ENCODE assay signal across 14 cellular contexts in the genomic region with DNA sequence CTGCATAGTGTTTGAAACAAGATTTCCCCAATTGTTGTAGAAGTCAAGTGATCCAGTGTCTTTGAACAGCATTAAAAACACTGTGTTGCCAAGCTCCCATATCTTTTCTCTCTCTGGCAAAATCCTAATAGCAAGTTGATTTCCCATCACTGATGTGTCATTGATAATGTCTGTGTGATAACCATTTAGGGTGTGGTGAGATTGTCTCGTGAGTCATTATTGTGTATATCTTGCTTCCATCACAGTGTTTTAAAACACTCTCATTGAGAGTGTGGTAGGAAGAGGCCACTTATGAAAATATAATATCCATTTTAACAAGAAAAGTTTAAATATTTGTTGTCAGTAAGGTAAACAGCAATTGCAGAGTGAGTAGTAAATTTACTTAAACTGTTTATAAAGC.
A peak's percentile ranks its signal among the peaks of the same experiment; 100 is the strongest.
DNase-seq lines count a peak whose midpoint lies in the region; ATAC-seq and TF ChIP-seq lines count a peak whose summit lies in the region.
"Had no signal": no experiment of that assay in that cellular context is flagged by ENCODE, and none has a peak within 500 bp of the region (broad histone marks: within the 10 kb centered on the region; RNA-seq: fewer than 3 reads in every experiment).

No MANE protein-coding gene starts in this region.

- WGBS in GM23248 (ENCODE audit: low coverage in 1 of 2, low lambda C conversion rate in 2 of 2, missing lambda C conversion rate in 2 of 2), 2 experiments, result 2 to 8% methylated on average over 1 of the region's 1 CpG

- H3K4me3 ChIP-seq in ACC112 (ENCODE audit: low read depth, low read length) (no peak overlapping the region), GM23248 (no peak overlapping the region), foreskin fibroblast (ENCODE audit: low read depth in 1 of 2, low read length in 2 of 2) (no peak overlapping the region)
- H3K4me3 ChIP-seq: thyroid gland had no signal

- H4K20me1 ChIP-seq in GM23248 (ENCODE audit: insufficient read depth), result no peaks in the 10 kb centered on the region

- H3K9me2 ChIP-seq in GM23248 (ENCODE audit: insufficient read depth), result no peaks in the 10 kb centered on the region

- ATAC-seq in left ventricle myocardium superior, result no peak
- no peak for ATAC-seq in HG03159 (IDR thresholded peaks at IDR 0.05; ENCODE audit: unreplicated experiment)

- peaks cover 30% of the 10 kb centered on the region for H3K4me1 Mint-ChIP-seq in activated T-helper 1 cell treated with anti-CD3 and anti-CD28 coated beads, Interleukin-12 subunit alpha, Interleukin-12 subunit beta, Interleukin-2, Interleukin-4 antibody, amounts not matched to agents 30 ng/mL and 10 ng/mL and 1 ng/mL, durations not matched to agents 14 hours and 24 hours and 36 hours (ENCODE audit: low read depth)

- H3F3A ChIP-seq in GM23248 (ENCODE audit: insufficient read depth), result no peaks in the 10 kb centered on the region

- H3K36me3 ChIP-seq in ACC112 (ENCODE audit: insufficient read depth, low read length) (peaks cover 5% of the 10 kb centered on the region; the same call in 1 of the 2 replicates), GM23248 (ENCODE audit: low read depth) (no peaks in the 10 kb centered on the region)
- H3K36me3 ChIP-seq: thyroid gland had no signal

- H3K27ac ChIP-seq in ACC112 (ENCODE audit: low read depth, low read length) (peak overlapping the region; percentile 93), GM23248 (peak overlapping the region; percentile 47)
- H3K27ac ChIP-seq: thyroid gland had no signal

- in situ Hi-C loops in GM23248 (cut with MboI), result no loop called here

- no peak overlapping the region for H3K4me3 Mint-ChIP-seq in activated T-helper 1 cell treated with anti-CD3 and anti-CD28 coated beads, Interleukin-12 subunit alpha, Interleukin-12 subunit beta, Interleukin-2, Interleukin-4 antibody, amounts not matched to agents 30 ng/mL and 10 ng/mL and 1 ng/mL, durations not matched to agents 14 hours and 24 hours and 36 hours

- H3K27me3 Mint-ChIP-seq in activated T-helper 1 cell treated with anti-CD3 and anti-CD28 coated beads, Interleukin-12 subunit alpha, Interleukin-12 subunit beta, Interleukin-2, Interleukin-4 antibody, amounts not matched to agents 30 ng/mL and 10 ng/mL and 1 ng/mL, durations not matched to agents 14 hours and 24 hours and 36 hours (ENCODE audit: insufficient read depth), result no peaks in the 10 kb centered on the region

- H3K27me3 ChIP-seq in ACC112 (ENCODE audit: insufficient read depth, low read length) (no peaks in the 10 kb centered on the region), GM23248 (replicated peaks; ENCODE audit: insufficient read depth) (no peaks in the 10 kb centered on the region)
- H3K27me3 ChIP-seq: thyroid gland had no signal

- intact Hi-C loops in activated T-helper 1 cell treated with anti-CD3 and anti-CD28 coated beads, Interleukin-12 subunit alpha, Interleukin-12 subunit beta, Interleukin-2, Interleukin-4 antibody, amounts not matched to agents 30 ng/mL and 10 ng/mL and 1 ng/mL, durations not matched to agents 14 hours and 24 hours and 36 hours (cut with micrococcal nuclease), result no loop called here
- intact Hi-C loops in left ventricle myocardium superior (cut with micrococcal nuclease), result no loop called here

- TF ChIP-seq CTCF in foreskin fibroblast (IDR thresholded peaks at IDR 0.05; ENCODE audit: low read depth, low read length), result no peak

- peak overlapping the region; percentile 12 for H3K27ac Mint-ChIP-seq in activated T-helper 1 cell treated with anti-CD3 and anti-CD28 coated beads, Interleukin-12 subunit alpha, Interleukin-12 subunit beta, Interleukin-2, Interleukin-4 antibody, amounts not matched to agents 30 ng/mL and 10 ng/mL and 1 ng/mL, durations not matched to agents 14 hours and 24 hours and 36 hours

- peak overlapping the region; percentile 26 for H3K4me2 ChIP-seq in GM23248 (ENCODE audit: unreplicated experiment)

- H2AFZ ChIP-seq in ACC112 (ENCODE audit: low read length, unreplicated experiment) (no peak overlapping the region), GM23248 (no peak overlapping the region)

- DNase-seq in GM23248, result peak; percentile 63
- DNase-seq in activated T-helper 1 cell treated with anti-CD3 and anti-CD28 coated beads, Interleukin-12 subunit alpha, Interleukin-12 subunit beta, Interleukin-2, Interleukin-4 antibody, amounts not matched to agents 30 ng/mL and 10 ng/mL and 1 ng/mL, durations not matched to agents 14 hours and 24 hours and 36 hours (ENCODE audit: low spot score), result no peak
- DNase-seq in foreskin fibroblast, result peak; percentile 39 to 74
- DNase-seq in stimulated activated CD4-positive, alpha-beta T cell treated with anti-CD3 and anti-CD28 coated beads, Interleukin-12 subunit alpha, Interleukin-12 subunit beta, amount 100 ng/mL, for 4 hours, result no peak
- no peak for DNase-seq in left ventricle myocardium superior
- no peak for DNase-seq in iPS-NIHi7 (ENCODE audit: extremely low spot score)
- DNase-seq: kidney; MM.1S; nucleus accumbens; stimulated activated CD4-positive, alpha-beta T cell treated with anti-CD3 and anti-CD28 coated beads, Interleukin-4, amount 100 ng/mL, for 1 hour; T-helper 9 cell; thyroid gland had no signal

- H3K9ac ChIP-seq in GM23248, result 0 out of 2 replicates have a peak overlapping the region, but pooled peaks have one; percentile 13

- H3K79me2 ChIP-seq in ACC112 (ENCODE audit: control insufficient read depth, insufficient read depth, low read length, unreplicated experiment) (no peaks in the 10 kb centered on the region), GM23248 (ENCODE audit: insufficient read depth) (no peaks in the 10 kb centered on the region)

- H3K36me3 Mint-ChIP-seq in activated T-helper 1 cell treated with anti-CD3 and anti-CD28 coated beads, Interleukin-12 subunit alpha, Interleukin-12 subunit beta, Interleukin-2, Interleukin-4 antibody, amounts not matched to agents 30 ng/mL and 10 ng/mL and 1 ng/mL, durations not matched to agents 14 hours and 24 hours and 36 hours (ENCODE audit: low read depth), result peaks cover 18% of the 10 kb centered on the region

- H3K9me3 ChIP-seq in GM23248 (ENCODE audit: low read depth), result no peaks in the 10 kb centered on the region
- H3K9me3 ChIP-seq: thyroid gland had no signal

- H3K9me3 Mint-ChIP-seq in activated T-helper 1 cell treated with anti-CD3 and anti-CD28 coated beads, Interleukin-12 subunit alpha, Interleukin-12 subunit beta, Interleukin-2, Interleukin-4 antibody, amounts not matched to agents 30 ng/mL and 10 ng/mL and 1 ng/mL, durations not matched to agents 14 hours and 24 hours and 36 hours, result peaks cover 10% of the 10 kb centered on the region

- peaks cover 28% of the 10 kb centered on the region for H3K4me1 ChIP-seq in ACC112 (ENCODE audit: control insufficient read depth, insufficient read depth, low read length, unreplicated experiment)
- peaks cover 12% of the 10 kb centered on the region for H3K4me1 ChIP-seq in GM23248 (ENCODE audit: insufficient read depth)

Comparison
In these comparisons a context has a peak if more than half of its experiments do, and no peak if none do; other contexts are left out.
1. DNase-seq: peak in GM23248 (single experiment) and foreskin fibroblast (2 of 2); none in activated T-helper 1 cell treated with anti-CD3 and anti-CD28 coated beads, Interleukin-12 subunit alpha, Interleukin-12 subunit beta, Interleukin-2, Interleukin-4 antibody, amounts not matched to agents 30 ng/mL and 10 ng/mL and 1 ng/mL, durations not matched to agents 14 hours and 24 hours and 36 hours (single experiment), stimulated activated CD4-positive, alpha-beta T cell treated with anti-CD3 and anti-CD28 coated beads, Interleukin-12 subunit alpha, Interleukin-12 subunit beta, amount 100 ng/mL, for 4 hours (single experiment), left ventricle myocardium superior (single experiment) and iPS-NIHi7 (single experiment).